19 cellular contexts compared by ENCODE assay signal in the genomic region with DNA sequence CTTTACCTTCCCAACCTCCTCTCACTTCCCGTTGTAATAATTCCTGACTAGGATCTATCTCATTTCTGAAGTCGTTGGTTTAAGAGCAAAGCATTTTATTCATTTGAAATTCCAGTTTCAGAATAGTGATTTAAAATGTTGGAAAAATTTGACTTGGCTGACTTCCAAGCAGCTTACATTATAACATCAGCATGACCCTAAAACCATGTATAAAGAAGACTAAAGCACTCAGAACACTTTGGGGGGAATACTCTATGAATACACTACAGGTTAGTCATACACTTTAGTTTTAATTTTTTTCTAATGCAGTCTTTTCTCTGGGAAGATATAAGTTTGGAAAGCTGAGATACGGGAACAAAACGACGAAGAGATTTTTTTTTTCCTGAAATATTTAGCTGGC.
DNase-seq lines count a peak whose midpoint lies in the region; ATAC-seq, FAIRE-seq and TF ChIP-seq lines count a peak whose summit lies in the region.
"Had no signal": no experiment of that assay in that cellular context is flagged by ENCODE, and none has a peak within 500 bp of the region (broad histone marks: within the 10 kb centered on the region; RNA-seq: fewer than 3 reads in every experiment).

No MANE protein-coding gene starts in this region.

- H3K4me1 Mint-ChIP-seq in nephron, result peaks cover 46% of the 10 kb centered on the region
- H3K4me1 Mint-ChIP-seq in CD14-positive monocyte, result peaks cover 7% of the 10 kb centered on the region

- H3K4me3 Mint-ChIP-seq in nephron, result peak overlapping the region in 1 of 3 experiments; percentile 1
- H3K4me3 Mint-ChIP-seq in CD14-positive monocyte, result no peak overlapping the region
- H3K4me3 Mint-ChIP-seq: stimulated activated effector memory CD8-positive, alpha-beta T cell treated with anti-CD3 and anti-CD28 coated beads, Interleukin-12 subunit alpha, Interleukin-12 subunit beta, amount 100 ng/mL, for 72 hours had no signal

- H4K20me1 ChIP-seq in GM23248 (ENCODE audit: insufficient read depth), result no peaks in the 10 kb centered on the region

- peak overlapping the region; percentile 49 for H2AFZ ChIP-seq in GM23248
- H2AFZ ChIP-seq: hepatocyte had no signal

- FAIRE-seq in endometrium (lab: Jason Lieb, UNC), result peak; percentile 55
- FAIRE-seq: small intestine had no signal

- H3K9me2 ChIP-seq in GM23248 (ENCODE audit: insufficient read depth), result no peaks in the 10 kb centered on the region

- DNase-seq in GM23248 (peak; percentile 50), SJCRH30 (no peak), CD14-positive monocyte (ENCODE audit: low spot score) (no peak), right cardiac atrium (no peak)
- DNase-seq: activated CD8-positive, alpha-beta memory T cell treated with anti-CD3 and anti-CD28 coated beads for 24 hours; dermis blood vessel endothelial cell; mucosa of descending colon; MV-4-11; NCI-H2081; small intestine; tibial artery had no signal

- in situ Hi-C loops in GM23248 (cut with MboI), result no loop called here

- peak overlapping the region; percentile 35; the same call in 1 of the 2 replicates for H3K9ac ChIP-seq in GM23248

- H3K36me3 Mint-ChIP-seq in nephron (ENCODE audit: low read depth) (no peaks in the 10 kb centered on the region), CD14-positive monocyte (no peaks in the 10 kb centered on the region)
- H3K36me3 Mint-ChIP-seq: stimulated activated effector memory CD8-positive, alpha-beta T cell treated with anti-CD3 and anti-CD28 coated beads, Interleukin-12 subunit alpha, Interleukin-12 subunit beta, amount 100 ng/mL, for 72 hours had no signal

- ATAC-seq in right cardiac atrium (no peak), HG03565 (IDR thresholded peaks at IDR 0.05; ENCODE audit: unreplicated experiment) (no peak), GM19463 (IDR thresholded peaks at IDR 0.05; ENCODE audit: unreplicated experiment) (no peak)
- ATAC-seq: esophagus mucosa; mucosa of descending colon; stimulated activated effector memory CD8-positive, alpha-beta T cell treated with anti-CD3 and anti-CD28 coated beads, Interleukin-12 subunit alpha, Interleukin-12 subunit beta, amount 100 ng/mL, for 72 hours had no signal

- intact Hi-C loops in CD14-positive monocyte (cut with micrococcal nuclease) (no loop called here), right cardiac atrium (cut with DNase I) (loop anchor here in 1 of 4 donors (10.0 kb wide), 1 partner anchor 160 kb away; the partner anchor contains the start of gene BTG1)

- H3K27me3 ChIP-seq in GM23248 (replicated peaks; ENCODE audit: insufficient read depth) (no peaks in the 10 kb centered on the region), SJCRH30 (no peaks in the 10 kb centered on the region), right cardiac atrium (ENCODE audit: control insufficient read depth, insufficient read depth) (no peaks in the 10 kb centered on the region)
- H3K27me3 ChIP-seq: hepatocyte, tibial artery had no signal

- H3F3A ChIP-seq in GM23248 (ENCODE audit: insufficient read depth), result peaks cover 23% of the 10 kb centered on the region

- 2 to 3% methylated on average over 5 of the region's 5 CpGs for WGBS in GM23248 (ENCODE audit: low coverage in 1 of 2, low lambda C conversion rate in 2 of 2, missing lambda C conversion rate in 2 of 2), 2 experiments
- WGBS in right cardiac atrium, result 45% methylated on average over 5 of the region's 5 CpGs

- H3K4me3 ChIP-seq in GM23248 (peak overlapping the region; percentile 34; the same call in 1 of the 2 replicates), SJCRH30 (no peak overlapping the region), right cardiac atrium (ENCODE audit: low read length) (no peak overlapping the region)
- H3K4me3 ChIP-seq: hepatocyte, mucosa of descending colon, tibial artery had no signal

- no peaks in the 10 kb centered on the region for H3K9me3 ChIP-seq in GM23248 (ENCODE audit: low read depth)
- H3K9me3 ChIP-seq in SJCRH30 (replicated peaks), result no peaks in the 10 kb centered on the region
- H3K9me3 ChIP-seq in right cardiac atrium (ENCODE audit: control insufficient read depth, low read length), result no peaks in the 10 kb centered on the region
- H3K9me3 ChIP-seq: mucosa of descending colon, tibial artery had no signal

- peak overlapping the region; percentile 77 for H3K4me2 ChIP-seq in GM23248 (ENCODE audit: unreplicated experiment)
- H3K4me2 ChIP-seq: hepatocyte had no signal

- no peaks in the 10 kb centered on the region for H3K79me2 ChIP-seq in GM23248 (ENCODE audit: insufficient read depth)
- H3K79me2 ChIP-seq: hepatocyte had no signal

- H3K27me3 Mint-ChIP-seq in nephron (ENCODE audit: low read depth), result no peaks in the 10 kb centered on the region
- peaks cover 0 to 5% (median 5%) of the 10 kb centered on the region in 3 donors for H3K27me3 Mint-ChIP-seq in CD14-positive monocyte (ENCODE audit: low read depth in 3 of 3)

- H3K27ac Mint-ChIP-seq in nephron (peak overlapping the region; percentile 72 to 85 (median 83)), CD14-positive monocyte (no peak overlapping the region)
- H3K27ac Mint-ChIP-seq: stimulated activated effector memory CD8-positive, alpha-beta T cell treated with anti-CD3 and anti-CD28 coated beads, Interleukin-12 subunit alpha, Interleukin-12 subunit beta, amount 100 ng/mL, for 72 hours had no signal

- H3K36me3 ChIP-seq in GM23248 (ENCODE audit: low read depth), result no peaks in the 10 kb centered on the region
- H3K36me3 ChIP-seq in SJCRH30, result no peaks in the 10 kb centered on the region
- H3K36me3 ChIP-seq: tibial artery had no signal

- peaks cover 28% of the 10 kb centered on the region for H3K4me1 ChIP-seq in GM23248 (ENCODE audit: insufficient read depth)
- H3K4me1 ChIP-seq in SJCRH30, result peaks cover 4% of the 10 kb centered on the region; the same call in 1 of the 2 replicates
- peaks cover 9% of the 10 kb centered on the region for H3K4me1 ChIP-seq in right cardiac atrium (ENCODE audit: control insufficient read depth, insufficient read depth, low read length)

- TF ChIP-seq CTCF in nephron (IDR thresholded peaks at IDR 0.05; ENCODE audit: unreplicated experiment in 3 of 3) (no peak), CD14-positive monocyte (IDR thresholded peaks at IDR 0.05) (no peak)

- H3K9me3 Mint-ChIP-seq in nephron (no peaks in the 10 kb centered on the region), CD14-positive monocyte (no peaks in the 10 kb centered on the region)
- H3K9me3 Mint-ChIP-seq: stimulated activated effector memory CD8-positive, alpha-beta T cell treated with anti-CD3 and anti-CD28 coated beads, Interleukin-12 subunit alpha, Interleukin-12 subunit beta, amount 100 ng/mL, for 72 hours had no signal

- H3K27ac ChIP-seq in GM23248 (peak overlapping the region; percentile 45), SJCRH30 (peak overlapping the region; percentile 13; the same call in 1 of the 2 replicates), right cardiac atrium (ENCODE audit: low read length) (no peak overlapping the region)
- H3K27ac ChIP-seq: hepatocyte, RWPE1 had no signal

Comparison
In these comparisons a context has a peak if more than half of its experiments do, and no peak if none do; other contexts are left out.
1. H3K27ac Mint-ChIP-seq: peak in nephron (3 of 3); none in CD14-positive monocyte (0 of 7).